In the genomic region with DNA sequence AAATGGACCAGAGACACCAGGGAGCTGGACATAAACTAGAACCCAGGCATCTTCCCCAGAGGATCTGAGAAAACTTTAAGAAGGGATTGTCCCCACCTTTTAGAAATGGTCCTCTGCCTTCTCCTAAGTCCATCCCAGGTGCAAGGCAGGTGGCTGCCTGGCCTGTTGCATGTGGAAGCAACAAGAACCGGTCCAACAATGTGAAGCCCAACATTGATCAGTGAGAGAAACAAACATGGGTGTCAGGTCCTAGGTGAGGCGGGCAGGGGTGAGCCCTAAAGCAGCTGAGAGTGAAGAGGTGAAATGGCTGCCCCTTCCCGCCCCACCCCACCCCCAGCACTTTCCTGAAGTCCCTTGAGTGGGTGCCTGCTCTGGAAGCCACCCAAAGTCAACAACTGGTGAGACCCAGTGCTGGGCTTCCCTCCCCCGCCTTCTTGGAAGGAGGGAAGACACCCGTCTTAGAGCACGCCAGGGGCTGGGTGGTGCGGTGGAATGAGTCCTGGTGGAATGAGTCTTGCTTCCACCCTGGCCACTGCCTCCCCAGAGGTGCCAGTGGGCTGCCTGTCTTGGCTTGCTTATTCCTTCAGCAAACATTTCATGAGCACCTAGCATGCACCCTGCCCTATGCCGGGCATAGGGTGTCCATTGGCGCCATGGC, we compare ENCODE assay signal across 12 cellular contexts. TPM values are rescaled to one million over a fixed set of nuclear protein-coding genes. Genes with fewer than 3 reads are reported as not detected.
A peak's percentile ranks its signal among the peaks of the same experiment; 100 is the strongest.
DNase-seq lines count a peak whose midpoint lies in the region; TF ChIP-seq lines count a peak whose summit lies in the region.
"Had no signal": no experiment of that assay in that cellular context is flagged by ENCODE, and none has a peak within 500 bp of the region (broad histone marks: within the 10 kb centered on the region; RNA-seq: fewer than 3 reads in every experiment).

No MANE protein-coding gene starts in this region.

- H3K4me1 ChIP-seq in mesendoderm (ENCODE audit: control insufficient read depth, low read depth, low read length), result peaks cover 3% of the 10 kb centered on the region

- peak overlapping the region in 6 of 7 donors; percentile 40 to 87 (median 74) for H3K27ac Mint-ChIP-seq in CD14-positive monocyte
- no peak overlapping the region for H3K27ac Mint-ChIP-seq in chondrocyte (ENCODE audit: unreplicated experiment)
- no peak overlapping the region for H3K27ac Mint-ChIP-seq in nephron

- intact Hi-C loops in CD14-positive monocyte (cut with micrococcal nuclease), result loop anchor here in 1 of 2 donors (5.0 kb wide), 1 partner anchor 128 kb away; no protein-coding TSS in a partner anchor

- H3K27me3 Mint-ChIP-seq in CD14-positive monocyte (ENCODE audit: low read depth in 3 of 3) (no peaks in the 10 kb centered on the region), chondrocyte (ENCODE audit: low read depth) (no peaks in the 10 kb centered on the region), nephron (ENCODE audit: low read depth) (no peaks in the 10 kb centered on the region)

- no peak overlapping the region for H3K4me2 ChIP-seq in mesendoderm (ENCODE audit: low read length)

- peak overlapping the region; percentile 11 to 63 for H3K4me3 Mint-ChIP-seq in CD14-positive monocyte
- peak overlapping the region; percentile 85 for H3K4me3 Mint-ChIP-seq in chondrocyte (ENCODE audit: unreplicated experiment)
- peak overlapping the region; percentile 73 to 86 (median 85) for H3K4me3 Mint-ChIP-seq in nephron

- no peak overlapping the region for H3K23ac ChIP-seq in mesendoderm (ENCODE audit: low read length)

- H4K5ac ChIP-seq in mesendoderm (ENCODE audit: low read length), result no peak overlapping the region

- H3K79me2 ChIP-seq in mesendoderm (ENCODE audit: control insufficient read depth, insufficient read depth, low read length), result peaks cover 4% of the 10 kb centered on the region

- DNase-seq in CD14-positive monocyte (ENCODE audit: low spot score), result peak; percentile 36
- no peak for DNase-seq in HL-60 (ENCODE audit: low read depth in 1 of 2, low spot score in 1 of 2)
- DNase-seq in chondrocyte (ENCODE audit: low spot score), result no peak
- DNase-seq in GM19238 (ENCODE audit: insufficient read length, low spot score), result no peak
- no peak for DNase-seq in mesendoderm
- DNase-seq in NCI-H1694 treated with DMSO at 0.1 percent for 48 hours (lab: John Stamatoyannopoulos, UW), result no peak
- DNase-seq in NCI-H82 treated with DMSO at 0.1 percent for 48 hours (lab: John Stamatoyannopoulos, UW; ENCODE audit: unreplicated experiment), result no peak
- DNase-seq: activated gamma-delta T cell, NCI-H1105, ovary, SHP77 treated with DMSO at 0.1 percent for 48 hours had no signal

- no peak overlapping the region for H2BK120ac ChIP-seq in mesendoderm (ENCODE audit: low read depth, low read length)

- no peak for TF ChIP-seq CTCF in CD14-positive monocyte (IDR thresholded peaks at IDR 0.05)
- no peak for TF ChIP-seq CTCF in HL-60 (IDR thresholded peaks at IDR 0.05; ENCODE audit: insufficient read depth, low read length)
- TF ChIP-seq CTCF in chondrocyte (IDR thresholded peaks at IDR 0.05), result no peak
- TF ChIP-seq CTCF in nephron (IDR thresholded peaks at IDR 0.05; ENCODE audit: unreplicated experiment in 3 of 3), result no peak

- no peak overlapping the region for H3K56ac ChIP-seq in mesendoderm (ENCODE audit: low read length)

- no peak overlapping the region for H3K4ac ChIP-seq in mesendoderm (ENCODE audit: low read depth, low read length)

- no peaks in the 10 kb centered on the region for H3K9me3 Mint-ChIP-seq in CD14-positive monocyte
- H3K9me3 Mint-ChIP-seq in chondrocyte (ENCODE audit: low read depth), result no peaks in the 10 kb centered on the region
- H3K9me3 Mint-ChIP-seq in nephron, result no peaks in the 10 kb centered on the region

- H3K27ac ChIP-seq in HL-60 (replicated peaks) (peak overlapping the region; percentile 56), mesendoderm (ENCODE audit: low read depth, low read length) (no peak overlapping the region)
- H3K27ac ChIP-seq: ovary had no signal

- H3K18ac ChIP-seq in mesendoderm (ENCODE audit: low read length), result no peak overlapping the region

- H2BK5ac ChIP-seq in mesendoderm (ENCODE audit: low read length), result no peak overlapping the region

- peaks cover 10% of the 10 kb centered on the region for H3K79me1 ChIP-seq in mesendoderm (ENCODE audit: low read length)

- no peak overlapping the region for H3K9ac ChIP-seq in mesendoderm (ENCODE audit: low read length)

- no peak overlapping the region for H3K4me3 ChIP-seq in HL-60 (replicated peaks; ENCODE audit: insufficient read depth, low read length)
- H3K4me3 ChIP-seq in mesendoderm (ENCODE audit: low read length), result no peak overlapping the region

- H3K4me1 Mint-ChIP-seq in CD14-positive monocyte (peaks cover 34% of the 10 kb centered on the region), chondrocyte (ENCODE audit: low read depth) (peaks cover 28% of the 10 kb centered on the region), nephron (peaks cover 34% of the 10 kb centered on the region)

- no peak overlapping the region for H2AK5ac ChIP-seq in mesendoderm (ENCODE audit: low read length)

- H3K36me3 ChIP-seq in mesendoderm (ENCODE audit: control insufficient read depth, insufficient read depth, low read length), result no peaks in the 10 kb centered on the region
- H3K36me3 ChIP-seq: ovary had no signal

- peaks cover 36 to 50% of the 10 kb centered on the region in 2 donors for H3K36me3 Mint-ChIP-seq in CD14-positive monocyte
- peaks cover 12% of the 10 kb centered on the region for H3K36me3 Mint-ChIP-seq in chondrocyte (ENCODE audit: low read depth)
- H3K36me3 Mint-ChIP-seq in nephron (ENCODE audit: low read depth), result peaks cover 25% of the 10 kb centered on the region

- H2BK15ac ChIP-seq in mesendoderm (replicated peaks; ENCODE audit: low read depth), result no peak overlapping the region

- H4K8ac ChIP-seq in mesendoderm (ENCODE audit: low read depth, low read length), result no peak overlapping the region

- H3K27me3 ChIP-seq in HL-60 (ENCODE audit: insufficient read depth, poor library complexity, severe bottlenecking) (no peaks in the 10 kb centered on the region), mesendoderm (ENCODE audit: insufficient read depth, low read length, poor library complexity) (no peaks in the 10 kb centered on the region)
- H3K27me3 ChIP-seq: ovary had no signal

- no CpG with 5 or more reads among the region's 9 CpGs for WGBS in mesendoderm (ENCODE audit: extremely low coverage, insufficient coverage, low lambda C conversion rate)

RNA-seq across cellular contexts. Expression of a gene that starts 1.7 kb away (rescaled TPM):
- 100 to 1,000 TPM; 133 to 134 TPM for polyA plus RNA-seq in CD14-positive monocyte
- total RNA-seq in chondrocyte, result 78.3 to 91.2 TPM (median 81.8 TPM) in 3 replicates
- 20.0 TPM for polyA plus RNA-seq in mesendoderm (2013, experiment 1 of 2)
- 21.4 TPM for polyA plus RNA-seq in mesendoderm (2013, experiment 2 of 2)

RNA-seq across cellular contexts. Expression of a gene that starts 14.2 kb away (rescaled TPM):
- 100 to 1,000 TPM; 219 to 245 TPM for polyA plus RNA-seq in CD14-positive monocyte
- total RNA-seq in chondrocyte, result 64.9 to 72.4 TPM (median 68.6 TPM) in 3 replicates
- 93.6 TPM for polyA plus RNA-seq in mesendoderm (2013, experiment 1 of 2)
- 93.1 TPM for polyA plus RNA-seq in mesendoderm (2013, experiment 2 of 2)

RNA-seq across cellular contexts. Expression of a gene that starts 26.1 kb away (rescaled TPM):
- polyA plus RNA-seq in CD14-positive monocyte, result not detected
- not detected in 3 replicates for total RNA-seq in chondrocyte
- polyA plus RNA-seq in mesendoderm (2013, experiment 1 of 2), result not detected
- polyA plus RNA-seq in mesendoderm (2013, experiment 2 of 2), result not detected
- total RNA-seq: ovary had no signal
- polyA plus RNA-seq: ovary had no signal

RNA-seq across cellular contexts. Expression of a gene that starts 55.9 kb away (rescaled TPM):
- 10 to 100 TPM; 13.8 to 16.7 TPM for polyA plus RNA-seq in CD14-positive monocyte
- total RNA-seq in chondrocyte, result not detected in 3 replicates
- 0.56 TPM for polyA plus RNA-seq in mesendoderm (2013, experiment 1 of 2)
- polyA plus RNA-seq in mesendoderm (2013, experiment 2 of 2), result 0.49 TPM

Comparison
In these comparisons a context has a peak if more than half of its experiments do, and no peak if none do; other contexts are left out.
1. H3K27ac Mint-ChIP-seq: peak in CD14-positive monocyte (6 of 7); none in chondrocyte (single experiment) and nephron (0 of 3).
2. Peak in every context shown above with its lines, with median percentiles within 50 percentile points of each other: H3K4me3 Mint-ChIP-seq.